1 cellular context compared by ENCODE assay signal in genomic region chr20:36851490-36851889, GRCh38.
TF ChIP-seq lines count a peak whose summit lies in the region.

No MANE protein-coding gene starts in this region.

TF ChIP-seq in HepG2, 621 proteins besides CTCF, POLR2A, EP300 and RAD21:
- no peak for TF ChIP-seq ZSCAN9 (CRISPR knock-in tag; IDR thresholded peaks at IDR 0.05; ENCODE audit: borderline replicate concordance)
- TF ChIP-seq MAFK (conservative IDR thresholded peaks at IDR 0.05 in 1 of 2, IDR thresholded peaks at IDR 0.05 in 1 of 2; ENCODE audit: low read length in 2 of 2): peak; percentile 76
- TF ChIP-seq MAFF (IDR thresholded peaks at IDR 0.05; ENCODE audit: low read depth, low read length): peak; percentile 55; the same call in 1 of the 2 replicates
- no peak for TF ChIP-seq ZNF235 (CRISPR knock-in tag; IDR thresholded peaks at IDR 0.05; ENCODE audit: borderline replicate concordance)
- TF ChIP-seq ZNF468 (CRISPR knock-in tag; IDR thresholded peaks at IDR 0.05): no peak
- TF ChIP-seq BRD4 (CRISPR knock-in tag; IDR thresholded peaks at IDR 0.05): no peak
- TF ChIP-seq PRDM4 (CRISPR knock-in tag; IDR thresholded peaks at IDR 0.05; ENCODE audit: borderline replicate concordance): no peak
- TF ChIP-seq ZMYM3 (CRISPR knock-in tag; IDR thresholded peaks at IDR 0.05): peak; percentile 65
- TF ChIP-seq HOXA3 (CRISPR knock-in tag; IDR thresholded peaks at IDR 0.05): no peak
- no peak for TF ChIP-seq ZNF383 (CRISPR knock-in tag; IDR thresholded peaks at IDR 0.05; ENCODE audit: borderline replicate concordance)
- TF ChIP-seq ZNF878 (CRISPR knock-in tag; IDR thresholded peaks at IDR 0.05): no peak
- no peak for TF ChIP-seq LRRFIP1 (CRISPR knock-in tag; conservative IDR thresholded peaks at IDR 0.05)
- 0 out of 2 replicates have a peak, but pooled peaks have one; percentile 20 for TF ChIP-seq HES4 (CRISPR knock-in tag; IDR thresholded peaks at IDR 0.05; ENCODE audit: borderline replicate concordance)
- no peak for TF ChIP-seq ZNF354B (CRISPR knock-in tag; IDR thresholded peaks at IDR 0.05)
